Comparison of ENCODE assay signal across 9 cellular contexts in genomic region chr20:43955244-43956191, GRCh38. TPM values are rescaled to one million over a fixed set of nuclear protein-coding genes. Genes with fewer than 3 reads are reported as not detected.
A peak's percentile ranks its signal among the peaks of the same experiment; 100 is the strongest.
DNase-seq lines count a peak whose midpoint lies in the region; ATAC-seq and TF ChIP-seq lines count a peak whose summit lies in the region.
"Had no signal": no experiment of that assay in that cellular context is flagged by ENCODE, and none has a peak within 500 bp of the region (broad histone marks: within the 10 kb centered on the region; RNA-seq: fewer than 3 reads in every experiment).

No MANE protein-coding gene starts in this region.

- ATAC-seq in HG03060 (IDR thresholded peaks at IDR 0.05; ENCODE audit: low read depth, unreplicated experiment) (peak; percentile 64), Panc1 (peak; percentile 91), upper lobe of right lung (peak; percentile 64)

- peaks cover 11% of the 10 kb centered on the region for H3K9me3 Mint-ChIP-seq in activated naive CD4-positive, alpha-beta T cell treated with anti-CD3 and anti-CD28 coated beads for 36 hours
- H3K9me3 Mint-ChIP-seq: nephron had no signal

- H3K36me3 ChIP-seq in Panc1 (ENCODE audit: control insufficient read depth, insufficient read depth, low read length) (no peaks in the 10 kb centered on the region), upper lobe of right lung (no peaks in the 10 kb centered on the region)

- H3K4me1 Mint-ChIP-seq in activated naive CD4-positive, alpha-beta T cell treated with anti-CD3 and anti-CD28 coated beads for 36 hours (ENCODE audit: low read depth) = peaks cover 72% of the 10 kb centered on the region
- H3K4me1 Mint-ChIP-seq: nephron had no signal

- H3K9me3 ChIP-seq in Panc1 (ENCODE audit: control insufficient read depth, insufficient read depth, low read depth, low read length) (no peaks in the 10 kb centered on the region), upper lobe of right lung (no peaks in the 10 kb centered on the region)

- no peak for TF ChIP-seq CTCF in Panc1 (IDR thresholded peaks at IDR 0.05)
- TF ChIP-seq CTCF in upper lobe of right lung (IDR thresholded peaks at IDR 0.05) = no peak

- no TSS peak for BruUV-seq in Panc1 (replicated peaks; lab: Mats Ljungman, UMichigan)

- H3K27me3 ChIP-seq in Panc1 (ENCODE audit: control insufficient read depth, insufficient read depth, low read length) (no peaks in the 10 kb centered on the region), upper lobe of right lung (no peaks in the 10 kb centered on the region)

- H3K4me3 ChIP-seq in Panc1 (ENCODE audit: low read depth in 2 of 2, low read length in 2 of 2) (peak overlapping the region in 1 of 2 experiments; percentile 22; a peak in 1 of 4 replicates), upper lobe of right lung (no peak overlapping the region)

- DNase-seq in stimulated activated CD4-positive, alpha-beta T cell treated with anti-CD3 and anti-CD28 coated beads, Interleukin-12 subunit alpha, Interleukin-12 subunit beta, amount 100 ng/mL, for 48 hours (ENCODE audit: low read depth in 2 of 3, low spot score in 1 of 3) = peak; percentile 34 to 47 (median 38)
- DNase-seq in stimulated activated CD4-positive, alpha-beta T cell treated with anti-CD3 and anti-CD28 coated beads, Interleukin-12 subunit alpha, Interleukin-12 subunit beta, amount 100 ng/mL, for 4 hours = no peak
- DNase-seq in Panc1 (ENCODE audit: low read depth, low spot score) (peak; percentile 94), kidney glomerular epithelial cell (lab: John Stamatoyannopoulos, UW) (peak; percentile 71), upper lobe of right lung (no peak), NCI-H187 (lab: John Stamatoyannopoulos, UW) (no peak)
- DNase-seq in activated naive CD4-positive, alpha-beta T cell treated with anti-CD3 and anti-CD28 coated beads for 36 hours = peak; percentile 76

- H3K4me1 ChIP-seq in Panc1 (ENCODE audit: control insufficient read depth, insufficient read depth, low read length) (peaks cover 77% of the 10 kb centered on the region), upper lobe of right lung (peaks cover 60% of the 10 kb centered on the region)

- intact Hi-C loops in Panc1 (cut with micrococcal nuclease; ENCODE audit: unreplicated experiment) = no loop called here
- intact Hi-C loops in activated naive CD4-positive, alpha-beta T cell treated with anti-CD3 and anti-CD28 coated beads for 36 hours (cut with micrococcal nuclease) = loop anchor here (1.0 to 5.0 kb wide), 8 partner anchors 13 to 498 kb away; partner anchors contain the start of genes SRSF6 and TOX2
- intact Hi-C loops in upper lobe of right lung (cut with DNase I) = no loop called here

- POLR2A ChIA-PET in Panc1 (lab: Charles Lee) = no interaction called here

- no peak overlapping the region for H3K4me3 Mint-ChIP-seq in activated naive CD4-positive, alpha-beta T cell treated with anti-CD3 and anti-CD28 coated beads for 36 hours
- H3K4me3 Mint-ChIP-seq: nephron had no signal

- peaks cover 8% of the 10 kb centered on the region for H3K27me3 Mint-ChIP-seq in activated naive CD4-positive, alpha-beta T cell treated with anti-CD3 and anti-CD28 coated beads for 36 hours (ENCODE audit: low read depth)

- CTCF ChIA-PET in Panc1 (lab: Charles Lee) = interaction anchor here (0.7 kb wide), 1 partner anchor 9 kb away, joined by 3 read pairs; no protein-coding TSS in a partner anchor
- CTCF ChIA-PET in activated naive CD4-positive, alpha-beta T cell treated with anti-CD3 and anti-CD28 coated beads for 36 hours (lab: Charles Lee) = interaction anchor here (1.4 to 1.7 kb wide), 2 partner anchors 13 to 205 kb away, joined by 7 to 8 read pairs; no protein-coding TSS in a partner anchor

- peak overlapping the region; percentile 91 for H3K27ac ChIP-seq in Panc1 (ENCODE audit: low read length)
- H3K27ac ChIP-seq in upper lobe of right lung = peak overlapping the region; percentile 51

- H3K27ac Mint-ChIP-seq in activated naive CD4-positive, alpha-beta T cell treated with anti-CD3 and anti-CD28 coated beads for 36 hours = peak overlapping the region; percentile 62
- H3K27ac Mint-ChIP-seq: nephron had no signal

- in situ Hi-C loops in Panc1 (cut with HindIII; ENCODE audit: low pct_unique_long_range_greater_than_20kb, low sequenced_read_pairs) = no loop called here

- H3K36me3 Mint-ChIP-seq in activated naive CD4-positive, alpha-beta T cell treated with anti-CD3 and anti-CD28 coated beads for 36 hours (ENCODE audit: low read depth) = peaks cover 7% of the 10 kb centered on the region

RNA-seq across cellular contexts. Expression of gene TOX2, which starts 40.9 kb away (rescaled TPM):
- total RNA-seq in Panc1 (2021; ENCODE audit: unreplicated experiment) (85.4 TPM), upper lobe of right lung (24.3 TPM)
- polyA plus RNA-seq in Panc1 (2012; ENCODE audit: insufficient read length) = 137 TPM
- 1 to 10 TPM; 1.2 to 1.6 TPM for total RNA-seq in activated naive CD4-positive, alpha-beta T cell treated with anti-CD3 and anti-CD28 coated beads for 36 hours

Comparison
In these comparisons a context has a peak if more than half of its experiments do, and no peak if none do; other contexts are left out.
1. DNase-seq: peak in stimulated activated CD4-positive, alpha-beta T cell treated with anti-CD3 and anti-CD28 coated beads, Interleukin-12 subunit alpha, Interleukin-12 subunit beta, amount 100 ng/mL, for 48 hours (3 of 3), Panc1 (single experiment), activated naive CD4-positive, alpha-beta T cell treated with anti-CD3 and anti-CD28 coated beads for 36 hours (single experiment) and kidney glomerular epithelial cell (single experiment); none in stimulated activated CD4-positive, alpha-beta T cell treated with anti-CD3 and anti-CD28 coated beads, Interleukin-12 subunit alpha, Interleukin-12 subunit beta, amount 100 ng/mL, for 4 hours (single experiment), upper lobe of right lung (single experiment) and NCI-H187 (0 of 2).
2. Peak in every context shown above with its lines, with median percentiles within 50 percentile points of each other: ATAC-seq.